ENCODE assay signal across 1 cellular context in genomic region chr12:109450980-109451379, GRCh38.
TF ChIP-seq lines count a peak whose summit lies in the region.

No MANE protein-coding gene starts in this region.

TF ChIP-seq in K562, 482 proteins besides CTCF, POLR2A, EP300 and RAD21:
- TF ChIP-seq ZFP91 (CRISPR knock-in tag; IDR thresholded peaks at IDR 0.05) (no peak), NR3C1 (CRISPR knock-in tag; IDR thresholded peaks at IDR 0.05) (no peak), NFRKB (IDR thresholded peaks at IDR 0.05; ENCODE audit: low read depth) (no peak), HMG20A (CRISPR knock-in tag; conservative IDR thresholded peaks at IDR 0.05) (no peak), RBM22 (IDR thresholded peaks at IDR 0.05; ENCODE audit: low read depth, low read length, poor library complexity, severe bottlenecking) (no peak), PTBP1 (IDR thresholded peaks at IDR 0.05; ENCODE audit: low read depth, low read length) (no peak), ZNF197 (CRISPR knock-in tag; IDR thresholded peaks at IDR 0.05; ENCODE audit: low read depth) (no peak), CBX1 (IDR thresholded peaks at IDR 0.05; ENCODE audit: low read depth) (no peak), RFX1 (IDR thresholded peaks at IDR 0.05) (no peak)
- TF ChIP-seq, protein P1, sequence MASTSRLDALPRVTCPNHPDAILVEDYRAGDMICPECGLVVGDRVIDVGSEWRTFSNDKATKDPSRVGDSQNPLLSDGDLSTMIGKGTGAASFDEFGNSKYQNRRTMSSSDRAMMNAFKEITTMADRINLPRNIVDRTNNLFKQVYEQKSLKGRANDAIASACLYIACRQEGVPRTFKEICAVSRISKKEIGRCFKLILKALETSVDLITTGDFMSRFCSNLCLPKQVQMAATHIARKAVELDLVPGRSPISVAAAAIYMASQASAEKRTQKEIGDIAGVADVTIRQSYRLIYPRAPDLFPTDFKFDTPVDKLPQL (IDR thresholded peaks at IDR 0.05; ENCODE audit: extremely low read depth, insufficient read length): no peak
